In the genomic region with DNA sequence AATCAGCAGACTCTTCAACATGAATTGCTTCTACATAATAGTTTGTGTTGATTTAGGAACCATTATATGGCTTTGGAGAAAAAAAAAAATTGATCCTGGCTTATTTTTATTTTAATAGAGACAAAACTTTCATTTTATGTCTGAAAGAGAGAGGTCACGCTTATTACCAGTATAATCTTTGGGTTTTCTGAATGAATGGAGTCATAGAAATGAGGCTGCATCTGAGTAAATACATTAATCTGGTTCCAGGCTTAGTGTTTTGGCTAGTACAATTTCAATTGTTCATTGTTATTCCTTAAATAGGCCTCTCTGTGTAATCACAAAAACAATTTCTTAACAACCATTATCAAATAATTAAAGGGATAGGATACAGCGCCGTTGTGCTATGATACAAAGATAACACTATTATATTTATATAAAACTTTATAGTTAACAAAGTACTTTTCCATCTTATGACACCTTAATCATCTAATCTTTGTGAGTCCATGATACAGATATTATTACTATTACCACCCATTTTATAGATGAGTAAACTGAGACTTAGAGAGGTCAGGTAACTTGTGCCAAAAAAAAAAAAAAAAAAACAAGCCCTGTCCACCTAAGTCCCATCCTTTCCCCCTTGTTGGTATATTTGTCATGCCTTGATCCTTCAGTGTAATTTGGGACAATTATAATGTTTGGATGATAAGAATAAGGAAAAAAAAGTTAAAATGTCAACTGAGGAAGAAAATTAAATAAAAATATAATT, we compare ENCODE assay signal across 1 cellular context.
A peak's percentile ranks its signal among the peaks of the same experiment; 100 is the strongest.
TF ChIP-seq lines count a peak whose summit lies in the region.

No MANE protein-coding gene starts in this region.

TF ChIP-seq in K562, 482 proteins besides CTCF, POLR2A, EP300 and RAD21 (continued from another document):
- TF ChIP-seq MYNN (IDR thresholded peaks at IDR 0.05) = no peak
- no peak for TF ChIP-seq MYNN (CRISPR knock-in tag; IDR thresholded peaks at IDR 0.05)
- no peak for TF ChIP-seq MITF (IDR thresholded peaks at IDR 0.05)
- TF ChIP-seq TCF7 (IDR thresholded peaks at IDR 0.05; ENCODE audit: borderline replicate concordance) = no peak
- TF ChIP-seq PHTF2 (CRISPR knock-in tag; IDR thresholded peaks at IDR 0.05) = no peak
- no peak for TF ChIP-seq ELF1 (tag; IDR thresholded peaks at IDR 0.05)
- TF ChIP-seq, protein P1, sequence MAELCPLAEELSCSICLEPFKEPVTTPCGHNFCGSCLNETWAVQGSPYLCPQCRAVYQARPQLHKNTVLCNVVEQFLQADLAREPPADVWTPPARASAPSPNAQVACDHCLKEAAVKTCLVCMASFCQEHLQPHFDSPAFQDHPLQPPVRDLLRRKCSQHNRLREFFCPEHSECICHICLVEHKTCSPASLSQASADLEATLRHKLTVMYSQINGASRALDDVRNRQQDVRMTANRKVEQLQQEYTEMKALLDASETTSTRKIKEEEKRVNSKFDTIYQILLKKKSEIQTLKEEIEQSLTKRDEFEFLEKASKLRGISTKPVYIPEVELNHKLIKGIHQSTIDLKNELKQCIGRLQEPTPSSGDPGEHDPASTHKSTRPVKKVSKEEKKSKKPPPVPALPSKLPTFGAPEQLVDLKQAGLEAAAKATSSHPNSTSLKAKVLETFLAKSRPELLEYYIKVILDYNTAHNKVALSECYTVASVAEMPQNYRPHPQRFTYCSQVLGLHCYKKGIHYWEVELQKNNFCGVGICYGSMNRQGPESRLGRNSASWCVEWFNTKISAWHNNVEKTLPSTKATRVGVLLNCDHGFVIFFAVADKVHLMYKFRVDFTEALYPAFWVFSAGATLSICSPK (IDR thresholded peaks at IDR 0.05; ENCODE audit: borderline replicate concordance) = no peak
- peak; percentile 68 for TF ChIP-seq ADNP (tag; IDR thresholded peaks at IDR 0.05)
- TF ChIP-seq RBM17 (IDR thresholded peaks at IDR 0.05; ENCODE audit: borderline replicate concordance, low read depth, low read length) = no peak
- no peak for TF ChIP-seq DDX20 (tag; IDR thresholded peaks at IDR 0.05; ENCODE audit: low read depth)
- no peak for TF ChIP-seq TEAD4 (IDR thresholded peaks at IDR 0.05; ENCODE audit: low read length)
- no peak for TF ChIP-seq TEAD4 (CRISPR knock-in tag; IDR thresholded peaks at IDR 0.05; ENCODE audit: borderline replicate concordance)
- TF ChIP-seq SMAD1 (IDR thresholded peaks at IDR 0.05; ENCODE audit: low read depth, low read length, partially characterized antibody) = no peak
- peak; percentile 47 to 59; a peak in 3 of 4 replicates for TF ChIP-seq KDM1A (IDR thresholded peaks at IDR 0.05)
- no peak for TF ChIP-seq NONO (IDR thresholded peaks at IDR 0.05; ENCODE audit: low read depth in 2 of 2, low read length in 1 of 2)
- peak; percentile 92 for TF ChIP-seq BCOR (IDR thresholded peaks at IDR 0.05)
- TF ChIP-seq RBM25 (IDR thresholded peaks at IDR 0.05; ENCODE audit: low read depth, low read length, severe bottlenecking) = peak; percentile 92
- TF ChIP-seq, protein P2, sequence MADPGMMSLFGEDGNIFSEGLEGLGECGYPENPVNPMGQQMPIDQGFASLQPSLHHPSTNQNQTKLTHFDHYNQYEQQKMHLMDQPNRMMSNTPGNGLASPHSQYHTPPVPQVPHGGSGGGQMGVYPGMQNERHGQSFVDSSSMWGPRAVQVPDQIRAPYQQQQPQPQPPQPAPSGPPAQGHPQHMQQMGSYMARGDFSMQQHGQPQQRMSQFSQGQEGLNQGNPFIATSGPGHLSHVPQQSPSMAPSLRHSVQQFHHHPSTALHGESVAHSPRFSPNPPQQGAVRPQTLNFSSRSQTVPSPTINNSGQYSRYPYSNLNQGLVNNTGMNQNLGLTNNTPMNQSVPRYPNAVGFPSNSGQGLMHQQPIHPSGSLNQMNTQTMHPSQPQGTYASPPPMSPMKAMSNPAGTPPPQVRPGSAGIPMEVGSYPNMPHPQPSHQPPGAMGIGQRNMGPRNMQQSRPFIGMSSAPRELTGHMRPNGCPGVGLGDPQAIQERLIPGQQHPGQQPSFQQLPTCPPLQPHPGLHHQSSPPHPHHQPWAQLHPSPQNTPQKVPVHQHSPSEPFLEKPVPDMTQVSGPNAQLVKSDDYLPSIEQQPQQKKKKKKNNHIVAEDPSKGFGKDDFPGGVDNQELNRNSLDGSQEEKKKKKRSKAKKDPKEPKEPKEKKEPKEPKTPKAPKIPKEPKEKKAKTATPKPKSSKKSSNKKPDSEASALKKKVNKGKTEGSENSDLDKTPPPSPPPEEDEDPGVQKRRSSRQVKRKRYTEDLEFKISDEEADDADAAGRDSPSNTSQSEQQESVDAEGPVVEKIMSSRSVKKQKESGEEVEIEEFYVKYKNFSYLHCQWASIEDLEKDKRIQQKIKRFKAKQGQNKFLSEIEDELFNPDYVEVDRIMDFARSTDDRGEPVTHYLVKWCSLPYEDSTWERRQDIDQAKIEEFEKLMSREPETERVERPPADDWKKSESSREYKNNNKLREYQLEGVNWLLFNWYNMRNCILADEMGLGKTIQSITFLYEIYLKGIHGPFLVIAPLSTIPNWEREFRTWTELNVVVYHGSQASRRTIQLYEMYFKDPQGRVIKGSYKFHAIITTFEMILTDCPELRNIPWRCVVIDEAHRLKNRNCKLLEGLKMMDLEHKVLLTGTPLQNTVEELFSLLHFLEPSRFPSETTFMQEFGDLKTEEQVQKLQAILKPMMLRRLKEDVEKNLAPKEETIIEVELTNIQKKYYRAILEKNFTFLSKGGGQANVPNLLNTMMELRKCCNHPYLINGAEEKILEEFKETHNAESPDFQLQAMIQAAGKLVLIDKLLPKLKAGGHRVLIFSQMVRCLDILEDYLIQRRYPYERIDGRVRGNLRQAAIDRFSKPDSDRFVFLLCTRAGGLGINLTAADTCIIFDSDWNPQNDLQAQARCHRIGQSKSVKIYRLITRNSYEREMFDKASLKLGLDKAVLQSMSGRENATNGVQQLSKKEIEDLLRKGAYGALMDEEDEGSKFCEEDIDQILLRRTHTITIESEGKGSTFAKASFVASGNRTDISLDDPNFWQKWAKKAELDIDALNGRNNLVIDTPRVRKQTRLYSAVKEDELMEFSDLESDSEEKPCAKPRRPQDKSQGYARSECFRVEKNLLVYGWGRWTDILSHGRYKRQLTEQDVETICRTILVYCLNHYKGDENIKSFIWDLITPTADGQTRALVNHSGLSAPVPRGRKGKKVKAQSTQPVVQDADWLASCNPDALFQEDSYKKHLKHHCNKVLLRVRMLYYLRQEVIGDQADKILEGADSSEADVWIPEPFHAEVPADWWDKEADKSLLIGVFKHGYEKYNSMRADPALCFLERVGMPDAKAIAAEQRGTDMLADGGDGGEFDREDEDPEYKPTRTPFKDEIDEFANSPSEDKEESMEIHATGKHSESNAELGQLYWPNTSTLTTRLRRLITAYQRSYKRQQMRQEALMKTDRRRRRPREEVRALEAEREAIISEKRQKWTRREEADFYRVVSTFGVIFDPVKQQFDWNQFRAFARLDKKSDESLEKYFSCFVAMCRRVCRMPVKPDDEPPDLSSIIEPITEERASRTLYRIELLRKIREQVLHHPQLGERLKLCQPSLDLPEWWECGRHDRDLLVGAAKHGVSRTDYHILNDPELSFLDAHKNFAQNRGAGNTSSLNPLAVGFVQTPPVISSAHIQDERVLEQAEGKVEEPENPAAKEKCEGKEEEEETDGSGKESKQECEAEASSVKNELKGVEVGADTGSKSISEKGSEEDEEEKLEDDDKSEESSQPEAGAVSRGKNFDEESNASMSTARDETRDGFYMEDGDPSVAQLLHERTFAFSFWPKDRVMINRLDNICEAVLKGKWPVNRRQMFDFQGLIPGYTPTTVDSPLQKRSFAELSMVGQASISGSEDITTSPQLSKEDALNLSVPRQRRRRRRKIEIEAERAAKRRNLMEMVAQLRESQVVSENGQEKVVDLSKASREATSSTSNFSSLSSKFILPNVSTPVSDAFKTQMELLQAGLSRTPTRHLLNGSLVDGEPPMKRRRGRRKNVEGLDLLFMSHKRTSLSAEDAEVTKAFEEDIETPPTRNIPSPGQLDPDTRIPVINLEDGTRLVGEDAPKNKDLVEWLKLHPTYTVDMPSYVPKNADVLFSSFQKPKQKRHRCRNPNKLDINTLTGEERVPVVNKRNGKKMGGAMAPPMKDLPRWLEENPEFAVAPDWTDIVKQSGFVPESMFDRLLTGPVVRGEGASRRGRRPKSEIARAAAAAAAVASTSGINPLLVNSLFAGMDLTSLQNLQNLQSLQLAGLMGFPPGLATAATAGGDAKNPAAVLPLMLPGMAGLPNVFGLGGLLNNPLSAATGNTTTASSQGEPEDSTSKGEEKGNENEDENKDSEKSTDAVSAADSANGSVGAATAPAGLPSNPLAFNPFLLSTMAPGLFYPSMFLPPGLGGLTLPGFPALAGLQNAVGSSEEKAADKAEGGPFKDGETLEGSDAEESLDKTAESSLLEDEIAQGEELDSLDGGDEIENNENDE (IDR thresholded peaks at IDR 0.05; ENCODE audit: low read depth, low read length) = no peak
